In the genomic region with DNA sequence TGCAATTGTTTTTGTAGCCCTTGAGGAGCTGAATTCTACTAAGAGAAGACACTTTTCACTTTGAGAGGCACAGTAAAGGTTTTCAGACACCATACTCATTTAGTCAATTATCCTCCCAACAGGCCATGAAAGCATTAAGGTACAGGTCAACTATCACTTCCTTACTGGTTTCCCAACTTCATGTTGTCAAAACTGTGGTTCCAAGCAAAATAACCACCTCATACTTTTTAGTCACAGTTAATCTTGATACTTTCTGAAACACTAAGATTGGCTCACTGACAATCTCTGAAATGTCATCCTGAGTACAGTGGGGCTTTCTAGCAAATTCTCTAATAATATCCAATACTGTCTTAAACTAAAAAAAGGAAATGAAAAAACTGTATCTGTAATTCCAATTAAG, we compare ENCODE assay signal across 21 cellular contexts.
"Had no signal": no experiment of that assay in that cellular context is flagged by ENCODE, and none has a peak within 500 bp of the region (broad histone marks: within the 10 kb centered on the region; RNA-seq: fewer than 3 reads in every experiment).

No MANE protein-coding gene starts in this region.

- H3K9me3 Mint-ChIP-seq: activated naive CD8-positive, alpha-beta T cell treated with anti-CD3 and anti-CD28 coated beads, Interleukin-2, amount 10 ng/mL, durations not matched to agents 7 days and 5 days; mesothelial cell of epicardium; naive thymus-derived CD8-positive, alpha-beta T cell; T-helper 2 cell treated with Interferon-gamma antibody and Interleukin-4, amounts not matched to agents 5 μg/mL and 100 μg/mL, for 36 hours had no signal

- H3K4me1 Mint-ChIP-seq: naive thymus-derived CD8-positive, alpha-beta T cell had no signal

- H3K36me3 Mint-ChIP-seq: mesothelial cell of epicardium; naive thymus-derived CD8-positive, alpha-beta T cell had no signal

- H3K4me3 ChIP-seq: body of pancreas, cardiac muscle cell, ovary, prostate gland, spleen had no signal

- H3K9me3 ChIP-seq: body of pancreas, neutrophil, ovary, prostate gland, spleen had no signal

- H3K4me3 Mint-ChIP-seq: activated naive CD8-positive, alpha-beta T cell treated with anti-CD3 and anti-CD28 coated beads, Interleukin-2, amount 10 ng/mL, durations not matched to agents 7 days and 5 days; mesothelial cell of epicardium; naive thymus-derived CD8-positive, alpha-beta T cell; T-helper 2 cell treated with Interferon-gamma antibody and Interleukin-4, amounts not matched to agents 5 μg/mL and 100 μg/mL, for 36 hours had no signal

- H3K27me3 Mint-ChIP-seq: activated naive CD8-positive, alpha-beta T cell treated with anti-CD3 and anti-CD28 coated beads, Interleukin-2, amount 10 ng/mL, durations not matched to agents 7 days and 5 days; naive thymus-derived CD8-positive, alpha-beta T cell had no signal

- H3K27me3 ChIP-seq: body of pancreas, cardiac muscle cell, neutrophil, ovary, spleen had no signal

- ATAC-seq: body of pancreas; left ventricle myocardium superior; naive thymus-derived CD8-positive, alpha-beta T cell; stimulated activated naive CD8-positive, alpha-beta T cell treated with anti-CD3 and anti-CD28 coated beads, Interleukin-15, Interleukin-2, amounts not matched to agents 100 U/mL and 50 U/mL, for 24 hours had no signal

- DNase-seq: activated CD4-positive, alpha-beta T cell treated with anti-CD3 and anti-CD28 coated beads, Interleukin-2, amount 50 U/mL, for 4 hours; activated naive CD4-positive, alpha-beta T cell treated with Interleukin-2 at 50 U/mL for 16 hours; activated naive CD8-positive, alpha-beta T cell treated with anti-CD3 and anti-CD28 coated beads, Interleukin-2, amount 10 ng/mL, durations not matched to agents 7 days and 5 days; activated T-cell treated with anti-CD3 and anti-CD28 coated beads, Interleukin-2, amount 50 U/mL, for 48 hours; anterior cingulate cortex; body of pancreas; erythroblast; hippocampal formation; kidney glomerular epithelial cell; left ventricle myocardium superior; mammary epithelial cell; naive thymus-derived CD8-positive, alpha-beta T cell; ovary; spleen; stimulated activated CD4-positive, alpha-beta T cell treated with anti-CD3 and anti-CD28 coated beads, Interleukin-4, amount 100 ng/mL, for 1 hour; stimulated activated naive CD8-positive, alpha-beta T cell treated with anti-CD3 and anti-CD28 coated beads, Interleukin-15, Interleukin-2, amounts not matched to agents 100 U/mL and 50 U/mL, for 24 hours had no signal

- H3K36me3 ChIP-seq: cardiac muscle cell, neutrophil, ovary, prostate gland, spleen had no signal

- H3K27ac Mint-ChIP-seq: activated naive CD8-positive, alpha-beta T cell treated with anti-CD3 and anti-CD28 coated beads, Interleukin-2, amount 10 ng/mL, durations not matched to agents 7 days and 5 days; mesothelial cell of epicardium; naive thymus-derived CD8-positive, alpha-beta T cell; T-helper 2 cell treated with Interferon-gamma antibody and Interleukin-4, amounts not matched to agents 5 μg/mL and 100 μg/mL, for 36 hours had no signal

- H3K4me1 ChIP-seq: prostate gland, spleen had no signal

- H3K27ac ChIP-seq: cardiac muscle cell, neutrophil, ovary, prostate gland, spleen had no signal
